Comparison of ENCODE assay signal across 17 cellular contexts in genomic region chr10:129120441-129120840, GRCh38.
DNase-seq lines count a peak whose midpoint lies in the region; ATAC-seq and TF ChIP-seq lines count a peak whose summit lies in the region.
"Had no signal": no experiment of that assay in that cellular context is flagged by ENCODE, and none has a peak within 500 bp of the region (broad histone marks: within the 10 kb centered on the region; RNA-seq: fewer than 3 reads in every experiment).

No MANE protein-coding gene starts in this region.

- H3K9me3 Mint-ChIP-seq in GM23338 (peaks cover 1% of the 10 kb centered on the region; the same call in 1 of the 3 replicates), neural progenitor cell (peaks cover 3% of the 10 kb centered on the region)

- no peak for DNase-seq in GM23338 (ENCODE audit: low spot score)
- DNase-seq in MV-4-11 (lab: John Stamatoyannopoulos, UW) = peak; percentile 1
- peak; percentile 30 for DNase-seq in ecto neural progenitor cell (ENCODE audit: low spot score)
- DNase-seq in neural progenitor cell (ENCODE audit: low spot score) = peak; percentile 9
- no peak for DNase-seq in stimulated activated CD4-positive, alpha-beta T cell treated with anti-CD3 and anti-CD28 coated beads, Interleukin-4, amount 100 ng/mL, for 1 hour
- no peak for DNase-seq in kidney glomerular epithelial cell (lab: John Stamatoyannopoulos, UW)
- no peak for DNase-seq in activated CD4-positive, CD25-positive, alpha-beta regulatory T cell (lab: John Stamatoyannopoulos, UW)
- DNase-seq: C1 segment of cervical spinal cord; CD4-positive, alpha-beta memory T cell; DMS 273 treated with DMSO at 0.1 percent for 48 hours; DMS79; EL; GDM1; H7 had no signal

- no peaks in the 10 kb centered on the region for H3K27me3 Mint-ChIP-seq in GM23338 (ENCODE audit: insufficient read depth, low read depth, poor library complexity)
- peaks cover 6% of the 10 kb centered on the region for H3K27me3 Mint-ChIP-seq in neural progenitor cell (ENCODE audit: insufficient read depth, low read depth)
- H3K27me3 Mint-ChIP-seq: CD4-positive, alpha-beta memory T cell had no signal

- ATAC-seq in GM23338 (no peak), HG02840 (IDR thresholded peaks at IDR 0.05; ENCODE audit: low FRiP score, unreplicated experiment) (no peak)
- ATAC-seq: GM12878, HCT116 had no signal

- H3K4me3 ChIP-seq in GM23338 (no peak overlapping the region), neural progenitor cell (no peak overlapping the region)
- H3K4me3 ChIP-seq: GM12878 had no signal

- H3K4me2 ChIP-seq in GM23338 (no peak overlapping the region), neural progenitor cell (peak overlapping the region; percentile 2)

- H3K4me1 Mint-ChIP-seq in GM23338 (peaks cover 9% of the 10 kb centered on the region), neural progenitor cell (peaks cover 18% of the 10 kb centered on the region)

- TF ChIP-seq CTCF in GM23338 (conservative IDR thresholded peaks at IDR 0.05; ENCODE audit: low read depth in 2 of 2) (no peak), neural progenitor cell (IDR thresholded peaks at IDR 0.05) (no peak)

- H3K27me3 ChIP-seq in GM23338 (ENCODE audit: insufficient read depth) = no peaks in the 10 kb centered on the region
- no peaks in the 10 kb centered on the region for H3K27me3 ChIP-seq in neural progenitor cell

- H4K20me1 ChIP-seq in GM23338 (replicated peaks; ENCODE audit: insufficient read depth) (no peaks in the 10 kb centered on the region), neural progenitor cell (ENCODE audit: low read depth) (no peaks in the 10 kb centered on the region)

- H3K9me3 ChIP-seq in neural progenitor cell (ENCODE audit: low read depth) = no peaks in the 10 kb centered on the region

- H3K36me3 ChIP-seq in GM23338 (ENCODE audit: insufficient read depth) (no peaks in the 10 kb centered on the region), neural progenitor cell (no peaks in the 10 kb centered on the region)

- H3K4me3 Mint-ChIP-seq in GM23338 = no peak overlapping the region
- no peak overlapping the region for H3K4me3 Mint-ChIP-seq in neural progenitor cell
- H3K4me3 Mint-ChIP-seq: CD4-positive, alpha-beta memory T cell had no signal

- H3K79me2 ChIP-seq in GM23338 (replicated peaks; ENCODE audit: insufficient read depth) = no peaks in the 10 kb centered on the region
- no peaks in the 10 kb centered on the region for H3K79me2 ChIP-seq in neural progenitor cell (ENCODE audit: low read depth)

- H3F3A ChIP-seq in GM23338 (replicated peaks; ENCODE audit: low read depth) (no peaks in the 10 kb centered on the region), neural progenitor cell (ENCODE audit: low read depth) (peaks cover 17% of the 10 kb centered on the region)

- H3K27ac Mint-ChIP-seq in GM23338 (no peak overlapping the region), neural progenitor cell (no peak overlapping the region)
- H3K27ac Mint-ChIP-seq: CD4-positive, alpha-beta memory T cell had no signal

- 0 out of 2 replicates have a peak, but pooled peaks cover 7% of the 10 kb centered on the region for H3K4me1 ChIP-seq in GM23338 (ENCODE audit: insufficient read depth)
- peaks cover 30% of the 10 kb centered on the region for H3K4me1 ChIP-seq in neural progenitor cell

- H3K9ac ChIP-seq in neural progenitor cell = no peak overlapping the region

- H2AFZ ChIP-seq in GM23338 = peak overlapping the region; percentile 43; the same call in 1 of the 2 replicates
- no peak overlapping the region for H2AFZ ChIP-seq in neural progenitor cell (replicated peaks)

- H3K9me2 ChIP-seq in GM23338 (ENCODE audit: insufficient read depth) = 0 out of 2 replicates have a peak, but pooled peaks cover 5% of the 10 kb centered on the region

- H3K36me3 Mint-ChIP-seq in GM23338 (ENCODE audit: low read depth) = peaks cover 1% of the 10 kb centered on the region; the same call in 1 of the 3 replicates
- H3K36me3 Mint-ChIP-seq in neural progenitor cell = no peaks in the 10 kb centered on the region
- H3K36me3 Mint-ChIP-seq: CD4-positive, alpha-beta memory T cell had no signal

- H3K27ac ChIP-seq in GM23338 (ENCODE audit: low read depth) = no peak overlapping the region
- H3K27ac ChIP-seq in neural progenitor cell = no peak overlapping the region

TF ChIP-seq in GM23338, 12 proteins besides CTCF, POLR2A, EP300 and RAD21 (continues in another document):
- TF ChIP-seq ZNF331 (CRISPR knock-in tag; IDR thresholded peaks at IDR 0.05; ENCODE audit: low read depth) (no peak), POLR2AphosphoS5 (IDR thresholded peaks at IDR 0.05; ENCODE audit: low read depth) (no peak), EZH2phosphoT487 (IDR thresholded peaks at IDR 0.05; ENCODE audit: unreplicated experiment) (no peak), NANOG (IDR thresholded peaks at IDR 0.05; ENCODE audit: borderline replicate concordance) (no peak), JUNB (IDR thresholded peaks at IDR 0.05; ENCODE audit: unreplicated experiment) (no peak), EZH2 (IDR thresholded peaks at IDR 0.05; ENCODE audit: low read depth, unreplicated experiment) (no peak), STAT1 (IDR thresholded peaks at IDR 0.05; ENCODE audit: unreplicated experiment) (no peak), ZNF114 (CRISPR knock-in tag; IDR thresholded peaks at IDR 0.05) (no peak), CREB1 (CRISPR knock-in tag; IDR thresholded peaks at IDR 0.05; ENCODE audit: low read depth) (no peak), ZNF462 (CRISPR knock-in tag; IDR thresholded peaks at IDR 0.05) (no peak)
- TF ChIP-seq, protein P1, sequence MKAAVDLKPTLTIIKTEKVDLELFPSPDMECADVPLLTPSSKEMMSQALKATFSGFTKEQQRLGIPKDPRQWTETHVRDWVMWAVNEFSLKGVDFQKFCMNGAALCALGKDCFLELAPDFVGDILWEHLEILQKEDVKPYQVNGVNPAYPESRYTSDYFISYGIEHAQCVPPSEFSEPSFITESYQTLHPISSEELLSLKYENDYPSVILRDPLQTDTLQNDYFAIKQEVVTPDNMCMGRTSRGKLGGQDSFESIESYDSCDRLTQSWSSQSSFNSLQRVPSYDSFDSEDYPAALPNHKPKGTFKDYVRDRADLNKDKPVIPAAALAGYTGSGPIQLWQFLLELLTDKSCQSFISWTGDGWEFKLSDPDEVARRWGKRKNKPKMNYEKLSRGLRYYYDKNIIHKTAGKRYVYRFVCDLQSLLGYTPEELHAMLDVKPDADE (IDR thresholded peaks at IDR 0.05) = no peak

Comparison
In these comparisons a context has a peak if more than half of its experiments do, and no peak if none do; other contexts are left out.
1. DNase-seq: peak in MV-4-11 (single experiment), ecto neural progenitor cell (single experiment) and neural progenitor cell (single experiment); none in GM23338 (single experiment), stimulated activated CD4-positive, alpha-beta T cell treated with anti-CD3 and anti-CD28 coated beads, Interleukin-4, amount 100 ng/mL, for 1 hour (single experiment), kidney glomerular epithelial cell (single experiment) and activated CD4-positive, CD25-positive, alpha-beta regulatory T cell (0 of 4).